9 cellular contexts compared by ENCODE assay signal in genomic region chr2:10123281-10123680, GRCh38. TPM values are rescaled to one million over a fixed set of nuclear protein-coding genes. Genes with fewer than 3 reads are reported as not detected.
DNase-seq lines count a peak whose midpoint lies in the region; ATAC-seq and TF ChIP-seq lines count a peak whose summit lies in the region.
"Had no signal": no experiment of that assay in that cellular context is flagged by ENCODE, and none has a peak within 500 bp of the region (broad histone marks: within the 10 kb centered on the region; RNA-seq: fewer than 3 reads in every experiment).

No MANE protein-coding gene starts in this region.

- H3K27me3 ChIP-seq in left lung = peaks cover 0 to 23% of the 10 kb centered on the region in 2 donors

- H3K9me3 Mint-ChIP-seq in activated naive CD4-positive, alpha-beta T cell treated with anti-CD3 and anti-CD28 coated beads, Interleukin-2, amount 50 U/mL, for 24 hours = no peaks in the 10 kb centered on the region

- no peak overlapping the region for H3K27ac ChIP-seq in left lung

- ATAC-seq in left lung (no peak), GM21576 (IDR thresholded peaks at IDR 0.05; ENCODE audit: unreplicated experiment) (no peak), GM18511 (IDR thresholded peaks at IDR 0.05; ENCODE audit: unreplicated experiment) (no peak)

- peak overlapping the region; percentile 87 for H3K4me3 Mint-ChIP-seq in activated naive CD4-positive, alpha-beta T cell treated with anti-CD3 and anti-CD28 coated beads, Interleukin-2, amount 50 U/mL, for 24 hours

- no peaks in the 10 kb centered on the region for H3K9me3 ChIP-seq in left lung

- peak; percentile 18 for DNase-seq in stimulated activated naive CD4-positive, alpha-beta T cell treated with Interleukin-2 at 50 U/mL for 16 hours (lab: John Stamatoyannopoulos, UW)
- DNase-seq in stimulated activated naive CD4-positive, alpha-beta T cell (lab: John Stamatoyannopoulos, UW) = no peak
- no peak for DNase-seq in left lung
- no peak for DNase-seq in midbrain (lab: John Stamatoyannopoulos, UW)
- DNase-seq in NCI-H2081 treated with DMSO at 0.1 percent for 48 hours (lab: John Stamatoyannopoulos, UW) = no peak

- H3K4me1 ChIP-seq in left lung = peaks cover 15 to 69% of the 10 kb centered on the region in 2 donors

- H3K27me3 Mint-ChIP-seq in activated naive CD4-positive, alpha-beta T cell treated with anti-CD3 and anti-CD28 coated beads, Interleukin-2, amount 50 U/mL, for 24 hours = peaks cover 8% of the 10 kb centered on the region

- H3K4me1 Mint-ChIP-seq in activated naive CD4-positive, alpha-beta T cell treated with anti-CD3 and anti-CD28 coated beads, Interleukin-2, amount 50 U/mL, for 24 hours = peaks cover 39% of the 10 kb centered on the region

- no peak for TF ChIP-seq CTCF in left lung (IDR thresholded peaks at IDR 0.05)

- peak overlapping the region; percentile 43 to 72 for H3K4me3 ChIP-seq in left lung

- no peak overlapping the region for H3K27ac Mint-ChIP-seq in activated naive CD4-positive, alpha-beta T cell treated with anti-CD3 and anti-CD28 coated beads, Interleukin-2, amount 50 U/mL, for 24 hours

- H3K36me3 Mint-ChIP-seq in activated naive CD4-positive, alpha-beta T cell treated with anti-CD3 and anti-CD28 coated beads, Interleukin-2, amount 50 U/mL, for 24 hours = no peaks in the 10 kb centered on the region

- H3K36me3 ChIP-seq in left lung = no peaks in the 10 kb centered on the region

- intact Hi-C loops in left lung (cut with DNase I) = no loop called here

RNA-seq across cellular contexts. Expression of gene RRM2, which starts 0.7 kb away (rescaled TPM):
- total RNA-seq in left lung = 10 to 100 TPM; 24.9 to 43.8 TPM

RNA-seq across cellular contexts. Expression of gene CYS1, which starts 43.1 kb away (rescaled TPM):
- total RNA-seq in left lung = under 1 TPM; 0.60 to 0.93 TPM
- total RNA-seq: LHCN-M2 had no signal
